In genomic region chr10:73914036-73914435, GRCh38 we compare ENCODE assay signal across 21 cellular contexts. TPM values are rescaled to one million over a fixed set of nuclear protein-coding genes. Genes with fewer than 3 reads are reported as not detected.
DNase-seq lines count a peak whose midpoint lies in the region; ATAC-seq and TF ChIP-seq lines count a peak whose summit lies in the region.
"Had no signal": no experiment of that assay in that cellular context is flagged by ENCODE, and none has a peak within 500 bp of the region (broad histone marks: within the 10 kb centered on the region; RNA-seq: fewer than 3 reads in every experiment).

No MANE protein-coding gene starts in this region.

- H3K9me3 ChIP-seq in MG63: no peaks in the 10 kb centered on the region
- no peaks in the 10 kb centered on the region for H3K9me3 ChIP-seq in breast epithelium
- no peaks in the 10 kb centered on the region for H3K9me3 ChIP-seq in lower lobe of right lung

- no peaks in the 10 kb centered on the region for H3K27me3 ChIP-seq in MG63
- H3K27me3 ChIP-seq in breast epithelium: no peaks in the 10 kb centered on the region
- H3K27me3 ChIP-seq in lower lobe of right lung (ENCODE audit: low read depth): no peaks in the 10 kb centered on the region

- ATAC-seq in lower lobe of right lung (no peak), left ventricle myocardium superior (no peak)
- ATAC-seq: left cardiac atrium had no signal

- DNase-seq in MG63 (no peak), breast epithelium (ENCODE audit: low spot score in 2 of 2) (no peak), lower lobe of right lung (no peak), T-helper 2 cell (no peak), foreskin melanocyte (no peak), nephron progenitor cell (no peak), left ventricle myocardium superior (no peak)
- DNase-seq: activated CD4-positive, alpha-beta T cell treated with anti-CD3 and anti-CD28 coated beads, Interleukin-2, amount 50 U/mL, for 48 hours; activated naive CD4-positive, alpha-beta T cell treated with Interleukin-2 at 50 U/mL for 16 hours; GF-D8; GM23248; hippocampal formation; left cardiac atrium; NCI-H1417; NCI-H2171; NCI-H69; SIG-M5; T-helper 1 cell had no signal

- H3K4me1 Mint-ChIP-seq in nephron progenitor cell: peaks cover 76% of the 10 kb centered on the region

- peaks cover 41% of the 10 kb centered on the region for H3K27me3 Mint-ChIP-seq in nephron progenitor cell (ENCODE audit: low read depth, poor library complexity)

- H3K9me3 Mint-ChIP-seq in nephron progenitor cell: no peaks in the 10 kb centered on the region
- H3K9me3 Mint-ChIP-seq: stimulated activated naive CD8-positive, alpha-beta T cell treated with anti-CD3 and anti-CD28 coated beads, Interleukin-15, Interleukin-2, amounts not matched to agents 100 ng/mL and 50 ng/mL, for 24 hours; type B pancreatic cell had no signal

- intact Hi-C loops in breast epithelium (cut with DNase I; ENCODE audit: low total_unique reads): no loop called here
- intact Hi-C loops in lower lobe of right lung (cut with DNase I): no loop called here
- intact Hi-C loops in left ventricle myocardium superior (cut with micrococcal nuclease): no loop called here

- no peaks in the 10 kb centered on the region for H3K36me3 Mint-ChIP-seq in nephron progenitor cell (ENCODE audit: low read depth)

- H3K4me1 ChIP-seq in breast epithelium (peaks cover 0 to 8% of the 10 kb centered on the region in 2 donors), lower lobe of right lung (peaks cover 53% of the 10 kb centered on the region)

- no peak for TF ChIP-seq POLR2A in breast epithelium (IDR thresholded peaks at IDR 0.05)

- no peak overlapping the region for H3K4me3 Mint-ChIP-seq in nephron progenitor cell
- H3K4me3 Mint-ChIP-seq: stimulated activated naive CD8-positive, alpha-beta T cell treated with anti-CD3 and anti-CD28 coated beads, Interleukin-15, Interleukin-2, amounts not matched to agents 100 ng/mL and 50 ng/mL, for 24 hours; type B pancreatic cell had no signal

- no peak overlapping the region for H3K27ac Mint-ChIP-seq in nephron progenitor cell
- H3K27ac Mint-ChIP-seq: stimulated activated naive CD8-positive, alpha-beta T cell treated with anti-CD3 and anti-CD28 coated beads, Interleukin-15, Interleukin-2, amounts not matched to agents 100 ng/mL and 50 ng/mL, for 24 hours; type B pancreatic cell had no signal

- H3K36me3 ChIP-seq in MG63 (peaks cover 59% of the 10 kb centered on the region), breast epithelium (no peaks in the 10 kb centered on the region), lower lobe of right lung (peaks cover 40% of the 10 kb centered on the region)

- TF ChIP-seq CTCF in breast epithelium (IDR thresholded peaks at IDR 0.05) (no peak), lower lobe of right lung (IDR thresholded peaks at IDR 0.05) (no peak), nephron progenitor cell (IDR thresholded peaks at IDR 0.05) (no peak)

- peak overlapping the region; percentile 66 for H3K4me3 ChIP-seq in MG63
- H3K4me3 ChIP-seq in breast epithelium: no peak overlapping the region
- no peak overlapping the region for H3K4me3 ChIP-seq in lower lobe of right lung
- H3K4me3 ChIP-seq: GM23248 had no signal

- H3K27ac ChIP-seq in breast epithelium (peak overlapping the region; percentile 38 to 72), lower lobe of right lung (peak overlapping the region; percentile 6)
- H3K27ac ChIP-seq: GM23248, VCaP had no signal

RNA-seq across cellular contexts. Expression of gene PLAU, which starts 3.1 kb away (rescaled TPM):
- 169 and 219 TPM in 2 replicates for total RNA-seq in MG63 (2014; rRNA removed; shearing (Covaris generic); ENCODE audit: low replicate concordance)
- total RNA-seq in breast epithelium (10 to 100 TPM in 1 of 3 donors, 1 to 10 TPM in 2; 4.2 to 11.0 (median 5.2) TPM), lower lobe of right lung (29.0 TPM), left ventricle myocardium superior (6.6 TPM)

RNA-seq across cellular contexts. Expression of gene CAMK2G, which starts 39.7 kb away (rescaled TPM):
- total RNA-seq in MG63 (2014; rRNA removed; shearing (Covaris generic); ENCODE audit: low replicate concordance): 16.5 and 24.0 TPM in 2 replicates
- 10 to 100 TPM; 22.6 to 28.0 (median 27.2) TPM for total RNA-seq in breast epithelium
- total RNA-seq in lower lobe of right lung: 38.4 TPM
- 11.9 TPM for total RNA-seq in left ventricle myocardium superior
